ENCODE assay signal across 8 cellular contexts in the genomic region with DNA sequence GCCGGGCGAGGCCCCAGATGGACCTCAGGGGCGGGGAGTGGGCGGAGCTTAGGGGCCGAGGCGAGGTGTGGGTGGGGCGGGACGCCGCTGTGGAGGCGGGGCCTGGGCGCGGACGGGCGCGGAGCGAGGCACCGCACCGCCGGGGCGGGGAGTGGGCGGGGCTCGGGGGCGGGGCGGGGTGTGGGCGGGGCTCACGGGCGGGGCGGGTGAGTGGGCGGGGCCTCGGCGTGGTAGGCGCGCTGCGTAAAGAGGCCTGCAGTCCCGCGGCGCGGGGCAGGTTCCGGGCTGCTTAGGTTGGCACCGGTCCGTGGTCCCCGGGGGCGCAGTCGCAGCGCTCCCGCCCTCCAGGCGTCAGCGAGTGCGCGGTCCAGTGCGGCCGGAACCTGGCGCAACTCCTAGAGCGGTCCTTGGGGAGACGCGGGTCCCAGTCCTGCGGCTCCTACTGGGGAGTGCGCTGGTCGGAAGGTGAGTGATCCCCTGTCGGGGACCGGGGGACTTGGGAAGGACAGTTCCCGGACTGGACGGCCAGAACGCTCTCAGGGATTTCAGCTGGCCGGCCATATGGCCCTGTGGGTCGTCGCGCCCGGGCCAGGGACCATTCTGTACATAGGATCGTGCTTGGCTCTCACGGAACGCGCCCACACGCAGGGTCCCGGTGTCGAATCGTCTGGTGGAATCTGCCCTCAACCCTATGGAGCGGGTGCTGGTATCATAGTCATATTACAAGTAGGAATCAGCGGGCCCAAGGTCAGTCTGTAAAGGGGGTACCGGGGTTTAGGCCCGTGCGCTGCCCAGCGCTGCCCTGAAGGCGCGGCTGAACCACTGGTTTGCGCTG. TPM values are rescaled to one million over a fixed set of nuclear protein-coding genes. Genes with fewer than 3 reads are reported as not detected.
DNase-seq lines count a peak whose midpoint lies in the region; ATAC-seq, FAIRE-seq and TF ChIP-seq lines count a peak whose summit lies in the region.

A gene with protein sequence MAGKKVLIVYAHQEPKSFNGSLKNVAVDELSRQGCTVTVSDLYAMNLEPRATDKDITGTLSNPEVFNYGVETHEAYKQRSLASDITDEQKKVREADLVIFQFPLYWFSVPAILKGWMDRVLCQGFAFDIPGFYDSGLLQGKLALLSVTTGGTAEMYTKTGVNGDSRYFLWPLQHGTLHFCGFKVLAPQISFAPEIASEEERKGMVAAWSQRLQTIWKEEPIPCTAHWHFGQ (plus strand): TSS at position 274 of the 835 bp plus-strand sequence. CDS start 6,659 bp downstream, outside the sequence.

- no peaks in the 10 kb centered on the region for H3K9me3 ChIP-seq in right cardiac atrium (ENCODE audit: control insufficient read depth, low read length)

- H3K27ac ChIP-seq in right cardiac atrium (ENCODE audit: low read length) = peak within 1 kb of the TSS; percentile 69

- no peak for TF ChIP-seq POLR2A in GM12891 (IDR thresholded peaks at IDR 0.05; ENCODE audit: low read depth, low read length)

- peaks cover 2% of the 10 kb centered on the region for H3K4me1 ChIP-seq in right cardiac atrium (ENCODE audit: control insufficient read depth, insufficient read depth, low read length)

- ATAC-seq in HG02642 (IDR thresholded peaks at IDR 0.05; ENCODE audit: poor library complexity, unreplicated experiment) = peak; percentile 78
- peak; percentile 94 to 96 for ATAC-seq in right cardiac atrium

- peak; percentile 84 for DNase-seq in GM12891 (ENCODE audit: insufficient read length, low spot score)
- DNase-seq in NCI-H1417 treated with DMSO at 0.1 percent for 48 hours (lab: John Stamatoyannopoulos, UW) = peak; percentile 20
- DNase-seq in anterior cingulate cortex (lab: John Stamatoyannopoulos, UW) = peak in 56 of 58 donors; percentile 21 to 92 (median 86)
- peak; percentile 95 to 98 (median 98) for DNase-seq in right cardiac atrium
- DNase-seq in putamen (ENCODE audit: low spot score) = peak; percentile 86
- peak; percentile 97 for DNase-seq in urothelium cell line (ENCODE audit: low spot score)

- FAIRE-seq in GM12891 (lab: Jason Lieb, UNC) (no peak), urothelium cell line (lab: Jason Lieb, UNC) (no peak)

- intact Hi-C loops in T-helper 2 cell treated with Interferon-gamma antibody and Interleukin-4, amounts not matched to agents 100 ng/mL and 5 ng/mL, for 36 hours (cut with micrococcal nuclease) = loop anchor here (1.0 to 10.0 kb wide), 9 partner anchors 11 to 1135 kb away; partner anchors contain the start of genes BPHL, ECI2, RIPK1 and TUBB2A
- intact Hi-C loops in right cardiac atrium (cut with DNase I) = loop anchor here (1.0 to 5.0 kb wide), 4 partner anchors 54 to 62 kb away; no protein-coding TSS in a partner anchor

- peak within 1 kb of the TSS; percentile 74 for H3K4me3 ChIP-seq in right cardiac atrium (ENCODE audit: low read length)

- WGBS in right cardiac atrium = 5% methylated on average over 86 of the region's 86 CpGs

- H3K27me3 ChIP-seq in right cardiac atrium (ENCODE audit: control insufficient read depth, insufficient read depth) = no peaks in the 10 kb centered on the region

TF ChIP-seq in GM12891, 5 proteins besides CTCF, POLR2A, EP300 and RAD21:
- no peak for TF ChIP-seq POU2F2 (IDR thresholded peaks at IDR 0.05; ENCODE audit: low read depth, low read length)
- no peak for TF ChIP-seq PAX5 (IDR thresholded peaks at IDR 0.05; ENCODE audit: insufficient read depth, low read length, severe bottlenecking)
- TF ChIP-seq POLR2AphosphoS5 (IDR thresholded peaks at IDR 0.05; ENCODE audit: low read depth, low read length) = no peak
- no peak for TF ChIP-seq SPI1 (IDR thresholded peaks at IDR 0.05; ENCODE audit: low read depth, low read length)
- TF ChIP-seq TAF1 (IDR thresholded peaks at IDR 0.05; ENCODE audit: low read depth, low read length) = no peak

RNA-seq across cellular contexts. Expression of the gene that starts here (rescaled TPM):
- 0.63 TPM for polyA plus RNA-seq in GM12891 (2012; ENCODE audit: low read depth, missing spikeins)
- total RNA-seq in T-helper 2 cell treated with Interferon-gamma antibody and Interleukin-4, amounts not matched to agents 100 ng/mL and 5 ng/mL, for 36 hours = 40.5 and 42.4 TPM in 2 replicates
- total RNA-seq in right cardiac atrium = 10 to 100 TPM; 38.1 to 60.6 (median 46.8) TPM
- 71.0 TPM for polyA plus RNA-seq in right cardiac atrium

Comparison
In these comparisons a context has a peak if more than half of its experiments do, and no peak if none do; other contexts are left out.
1. Peak in every context shown above with its lines: DNase-seq, ATAC-seq, H3K4me3 ChIP-seq and H3K27ac ChIP-seq.
2. DNase-seq: peak in every context shown above with its lines; median percentile 98 in right cardiac atrium; 97 in urothelium cell line; 86 in anterior cingulate cortex; 86 in putamen; 84 in GM12891; 20 in NCI-H1417 treated with DMSO at 0.1 percent for 48 hours.